ENCODE assay signal across 18 cellular contexts in genomic region chr3:111936967-111937366, GRCh38. TPM values are rescaled to one million over a fixed set of nuclear protein-coding genes. Genes with fewer than 3 reads are reported as not detected.
A peak's percentile ranks its signal among the peaks of the same experiment; 100 is the strongest.
DNase-seq lines count a peak whose midpoint lies in the region; ATAC-seq and TF ChIP-seq lines count a peak whose summit lies in the region.
"Had no signal": no experiment of that assay in that cellular context is flagged by ENCODE, and none has a peak within 500 bp of the region (broad histone marks: within the 10 kb centered on the region; RNA-seq: fewer than 3 reads in every experiment).

No MANE protein-coding gene starts in this region.

- H3K4me3 Mint-ChIP-seq in MCF 10A (ENCODE audit: unreplicated experiment) (no peak overlapping the region), mesothelial cell of epicardium (no peak overlapping the region)
- H3K4me3 Mint-ChIP-seq in T-helper 2 cell treated with Interferon-gamma antibody and Interleukin-4, amounts not matched to agents 5 μg/mL and 100 μg/mL, for 36 hours, result no peak overlapping the region
- H3K4me3 Mint-ChIP-seq: activated CD4-positive, alpha-beta T cell treated with anti-CD3 and anti-CD28 coated beads, Interleukin-2, amount 10 ng/mL, durations not matched to agents 7 days and 5 days; activated naive CD8-positive, alpha-beta T cell treated with anti-CD3 and anti-CD28 coated beads, Interleukin-2, amount 10 ng/mL, durations not matched to agents 7 days and 5 days; CD4-positive, alpha-beta T cell; stimulated activated effector memory CD8-positive, alpha-beta T cell treated with anti-CD3 and anti-CD28 coated beads, Interleukin-12 subunit alpha, Interleukin-12 subunit beta, amount 100 ng/mL, for 72 hours had no signal

- H3K4me1 Mint-ChIP-seq in MCF 10A (ENCODE audit: insufficient read depth, unreplicated experiment) (peaks cover 11% of the 10 kb centered on the region), mesothelial cell of epicardium (peaks cover 25% of the 10 kb centered on the region)
- H3K4me1 Mint-ChIP-seq in T-helper 2 cell treated with Interferon-gamma antibody and Interleukin-4, amounts not matched to agents 5 μg/mL and 100 μg/mL, for 36 hours (ENCODE audit: low read depth), result no peaks in the 10 kb centered on the region
- H3K4me1 Mint-ChIP-seq: activated CD4-positive, alpha-beta T cell treated with anti-CD3 and anti-CD28 coated beads, Interleukin-2, amount 10 ng/mL, durations not matched to agents 7 days and 5 days; activated naive CD8-positive, alpha-beta T cell treated with anti-CD3 and anti-CD28 coated beads, Interleukin-2, amount 10 ng/mL, durations not matched to agents 7 days and 5 days; stimulated activated effector memory CD8-positive, alpha-beta T cell treated with anti-CD3 and anti-CD28 coated beads, Interleukin-12 subunit alpha, Interleukin-12 subunit beta, amount 100 ng/mL, for 72 hours had no signal

- H3K9me3 Mint-ChIP-seq in MCF 10A (ENCODE audit: unreplicated experiment) (no peaks in the 10 kb centered on the region), mesothelial cell of epicardium (no peaks in the 10 kb centered on the region)
- H3K9me3 Mint-ChIP-seq in T-helper 2 cell treated with Interferon-gamma antibody and Interleukin-4, amounts not matched to agents 5 μg/mL and 100 μg/mL, for 36 hours, result no peaks in the 10 kb centered on the region
- H3K9me3 Mint-ChIP-seq: activated CD4-positive, alpha-beta T cell treated with anti-CD3 and anti-CD28 coated beads, Interleukin-2, amount 10 ng/mL, durations not matched to agents 7 days and 5 days; activated naive CD8-positive, alpha-beta T cell treated with anti-CD3 and anti-CD28 coated beads, Interleukin-2, amount 10 ng/mL, durations not matched to agents 7 days and 5 days; CD4-positive, alpha-beta T cell; stimulated activated effector memory CD8-positive, alpha-beta T cell treated with anti-CD3 and anti-CD28 coated beads, Interleukin-12 subunit alpha, Interleukin-12 subunit beta, amount 100 ng/mL, for 72 hours had no signal

- intact Hi-C loops in MCF 10A (cut with micrococcal nuclease) (loop anchor here (2.0 kb wide), 1 partner anchor 32 kb away; no protein-coding TSS in a partner anchor), breast epithelium (cut with DNase I; ENCODE audit: low total_unique reads) (no loop called here), ascending aorta (cut with DNase I) (no loop called here)

- H3K27ac ChIP-seq in breast epithelium, result no peak overlapping the region
- peak overlapping the region; percentile 39 to 41 for H3K27ac ChIP-seq in ascending aorta
- peak overlapping the region; percentile 22 for H3K27ac ChIP-seq in foreskin keratinocyte

- H3K4me3 ChIP-seq in breast epithelium (no peak overlapping the region), ascending aorta (no peak overlapping the region)

- H3K27me3 ChIP-seq in breast epithelium (no peaks in the 10 kb centered on the region), ascending aorta (no peaks in the 10 kb centered on the region), foreskin keratinocyte (no peaks in the 10 kb centered on the region)

- POLR2A ChIA-PET in MCF 10A (lab: Yijun Ruan, JAX), result interaction anchor here (0.6 to 3.0 kb wide), 6 partner anchors 12 to 368 kb away, joined by 3 to 23 read pairs (median 4); no protein-coding TSS in a partner anchor

- CTCF ChIA-PET in MCF 10A (lab: Yijun Ruan, JAX), result interaction anchor here (0.5 to 1.4 kb wide), 5 partner anchors 14 to 220 kb away, joined by 3 to 6 read pairs (median 4); no protein-coding TSS in a partner anchor

- TF ChIP-seq CTCF in MCF 10A (IDR thresholded peaks at IDR 0.05; ENCODE audit: unreplicated experiment), result no peak
- no peak for TF ChIP-seq CTCF in breast epithelium (IDR thresholded peaks at IDR 0.05)
- no peak for TF ChIP-seq CTCF in ascending aorta (IDR thresholded peaks at IDR 0.05)
- TF ChIP-seq CTCF in foreskin keratinocyte (conservative IDR thresholded peaks at IDR 0.05), result no peak
- no peak for TF ChIP-seq CTCF in mesothelial cell of epicardium (IDR thresholded peaks at IDR 0.05; ENCODE audit: unreplicated experiment)

- H3K36me3 ChIP-seq in breast epithelium (no peaks in the 10 kb centered on the region), ascending aorta (peaks cover 13 to 27% of the 10 kb centered on the region in 2 donors)

- no TSS peak for BruUV-seq in MCF 10A (replicated peaks; lab: Mats Ljungman, UMichigan)

- DNase-seq in MCF 10A (ENCODE audit: unreplicated experiment) (no peak), breast epithelium (ENCODE audit: low spot score in 2 of 2) (no peak), ascending aorta (ENCODE audit: low spot score in 2 of 2) (no peak), foreskin keratinocyte (peak in 1 of 2 donors; percentile 39), mesothelial cell of epicardium (ENCODE audit: low spot score in 2 of 2, unreplicated experiment in 2 of 2) (no peak)
- no peak for DNase-seq in T-helper 2 cell treated with Interferon-gamma antibody and Interleukin-4, amounts not matched to agents 5 μg/mL and 100 μg/mL, for 36 hours (ENCODE audit: low spot score)
- DNase-seq: 8988T; activated CD4-positive, alpha-beta T cell treated with anti-CD3 and anti-CD28 coated beads, Interleukin-2, amount 10 ng/mL, durations not matched to agents 7 days and 5 days; activated naive CD8-positive, alpha-beta T cell treated with anti-CD3 and anti-CD28 coated beads, Interleukin-2, amount 10 ng/mL, durations not matched to agents 7 days and 5 days; CD4-positive, alpha-beta T cell; GDM1; head of caudate nucleus; NCI-H226; SHP77 treated with DMSO at 0.1 percent for 48 hours; T1000 had no signal

- H3K36me3 Mint-ChIP-seq in MCF 10A (ENCODE audit: insufficient read depth, unreplicated experiment) (peaks cover 82% of the 10 kb centered on the region), mesothelial cell of epicardium (peaks cover 20% of the 10 kb centered on the region)
- no peaks in the 10 kb centered on the region for H3K36me3 Mint-ChIP-seq in T-helper 2 cell treated with Interferon-gamma antibody and Interleukin-4, amounts not matched to agents 5 μg/mL and 100 μg/mL, for 36 hours (ENCODE audit: low read depth)
- H3K36me3 Mint-ChIP-seq: activated naive CD8-positive, alpha-beta T cell treated with anti-CD3 and anti-CD28 coated beads, Interleukin-2, amount 10 ng/mL, durations not matched to agents 7 days and 5 days had no signal

- TF ChIP-seq POLR2A in breast epithelium (IDR thresholded peaks at IDR 0.05), result no peak

- no peaks in the 10 kb centered on the region for H3K4me1 ChIP-seq in breast epithelium
- peaks cover 0 to 11% of the 10 kb centered on the region in 2 donors for H3K4me1 ChIP-seq in ascending aorta
- H3K4me1 ChIP-seq in foreskin keratinocyte, result peaks cover 32% of the 10 kb centered on the region

- H3K27ac Mint-ChIP-seq in MCF 10A (ENCODE audit: low read depth, unreplicated experiment) (peak overlapping the region; percentile 31), mesothelial cell of epicardium (no peak overlapping the region)
- H3K27ac Mint-ChIP-seq in T-helper 2 cell treated with Interferon-gamma antibody and Interleukin-4, amounts not matched to agents 5 μg/mL and 100 μg/mL, for 36 hours, result no peak overlapping the region
- H3K27ac Mint-ChIP-seq: activated CD4-positive, alpha-beta T cell treated with anti-CD3 and anti-CD28 coated beads, Interleukin-2, amount 10 ng/mL, durations not matched to agents 7 days and 5 days; activated naive CD8-positive, alpha-beta T cell treated with anti-CD3 and anti-CD28 coated beads, Interleukin-2, amount 10 ng/mL, durations not matched to agents 7 days and 5 days; CD4-positive, alpha-beta T cell; stimulated activated effector memory CD8-positive, alpha-beta T cell treated with anti-CD3 and anti-CD28 coated beads, Interleukin-12 subunit alpha, Interleukin-12 subunit beta, amount 100 ng/mL, for 72 hours had no signal

- H3K27me3 Mint-ChIP-seq in MCF 10A (ENCODE audit: insufficient read depth, unreplicated experiment) (no peaks in the 10 kb centered on the region), mesothelial cell of epicardium (ENCODE audit: low read depth) (no peaks in the 10 kb centered on the region)
- H3K27me3 Mint-ChIP-seq in T-helper 2 cell treated with Interferon-gamma antibody and Interleukin-4, amounts not matched to agents 5 μg/mL and 100 μg/mL, for 36 hours (ENCODE audit: low read depth), result peaks cover 13% of the 10 kb centered on the region
- H3K27me3 Mint-ChIP-seq: CD4-positive, alpha-beta T cell had no signal

- peak; percentile 64 for ATAC-seq in foreskin keratinocyte
- no peak for ATAC-seq in HG03280 (IDR thresholded peaks at IDR 0.05; ENCODE audit: unreplicated experiment)
- no peak for ATAC-seq in HG03097 (IDR thresholded peaks at IDR 0.05; ENCODE audit: low FRiP score, unreplicated experiment)
- ATAC-seq: stimulated activated effector memory CD8-positive, alpha-beta T cell treated with anti-CD3 and anti-CD28 coated beads, Interleukin-12 subunit alpha, Interleukin-12 subunit beta, amount 100 ng/mL, for 72 hours had no signal

- no peaks in the 10 kb centered on the region for H3K9me3 ChIP-seq in breast epithelium
- no peaks in the 10 kb centered on the region for H3K9me3 ChIP-seq in ascending aorta

RNA-seq across cellular contexts. Expression of gene ABHD10, which starts 41.9 kb away (rescaled TPM):
- total RNA-seq in MCF 10A (2022) (26.0 and 34.1 TPM in 2 replicates), breast epithelium (10 to 100 TPM; 17.3 to 28.5 (median 22.6) TPM), ascending aorta (18.6 TPM), foreskin keratinocyte (23.6 and 26.2 TPM in 2 replicates), mesothelial cell of epicardium (26.4 to 30.2 TPM (median 30.0 TPM) in 3 replicates)
- polyA plus RNA-seq in foreskin keratinocyte, result 13.1 and 14.8 TPM in 2 replicates

Comparison
In these comparisons a context has a peak if more than half of its experiments do, and no peak if none do; other contexts are left out.
1. H3K27ac ChIP-seq: peak in ascending aorta (2 of 2) and foreskin keratinocyte (single experiment); none in breast epithelium (0 of 2).